8 cellular contexts compared by ENCODE assay signal in the genomic region with DNA sequence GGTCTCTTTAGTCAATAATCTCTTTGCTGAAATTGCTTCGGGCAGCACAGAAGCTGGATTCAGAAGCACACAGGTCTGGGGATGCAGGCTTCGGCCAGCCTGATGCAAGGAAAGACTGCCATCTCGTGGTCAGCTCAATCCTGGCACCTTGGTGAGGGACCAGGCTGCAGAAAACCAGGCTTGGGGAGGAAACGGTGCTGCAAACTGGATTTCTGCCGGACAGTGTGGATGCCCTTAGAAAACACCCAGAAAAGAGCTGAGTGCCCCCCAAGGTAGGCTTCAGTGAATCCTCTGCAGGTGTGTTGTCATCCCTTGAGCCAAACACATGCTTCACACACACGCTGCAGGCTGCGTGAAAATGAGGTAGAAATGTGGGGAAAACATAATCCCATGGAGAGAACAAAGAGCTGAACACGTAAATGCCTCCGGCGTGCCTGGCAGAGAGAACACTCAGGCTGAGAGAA.
DNase-seq lines count a peak whose midpoint lies in the region; ATAC-seq and TF ChIP-seq lines count a peak whose summit lies in the region.

No MANE protein-coding gene starts in this region.

- peak overlapping the region; percentile 6; the same call in 1 of the 2 replicates for H3K27ac ChIP-seq in Karpas-422 (ENCODE audit: low read length)
- peak overlapping the region; percentile 80 for H3K27ac ChIP-seq in SK-N-MC
- no peak overlapping the region for H3K27ac ChIP-seq in ascending aorta

- intact Hi-C loops in ascending aorta (cut with DNase I) = no loop called here

- peak overlapping the region; percentile 71; the same call in 1 of the 2 replicates for H2AFZ ChIP-seq in Karpas-422 (ENCODE audit: low read length)

- H3K79me2 ChIP-seq in Karpas-422 (ENCODE audit: low read length) = no peaks in the 10 kb centered on the region

- ATAC-seq in GM19035 (IDR thresholded peaks at IDR 0.05; ENCODE audit: unreplicated experiment) (peak; percentile 69), HG02870 (IDR thresholded peaks at IDR 0.05; ENCODE audit: unreplicated experiment) (no peak)

- no peaks in the 10 kb centered on the region for H3K9me2 ChIP-seq in Karpas-422 (replicated peaks; ENCODE audit: insufficient read depth, low read length)

- H3K4me3 ChIP-seq in Karpas-422 (ENCODE audit: low read length) = no peak overlapping the region
- H3K4me3 ChIP-seq in SK-N-MC = peak overlapping the region; percentile 40
- H3K4me3 ChIP-seq in ascending aorta = no peak overlapping the region

- H3K9me3 ChIP-seq in Karpas-422 (ENCODE audit: low read length) (no peaks in the 10 kb centered on the region), SK-N-MC (ENCODE audit: low read depth, low read length) (no peaks in the 10 kb centered on the region), ascending aorta (no peaks in the 10 kb centered on the region)

- DNase-seq in CD1c-positive myeloid dendritic cell (ENCODE audit: extremely low spot score) = peak; percentile 18
- peak; percentile 93 for DNase-seq in Karpas-422
- peak; percentile 64 for DNase-seq in SK-N-MC (ENCODE audit: low read depth, low spot score)
- DNase-seq in ascending aorta (ENCODE audit: low spot score in 2 of 2) = no peak
- DNase-seq in iPS DF 4.7 (ENCODE audit: extremely low read depth, low spot score) = peak; percentile 33
- peak; percentile 4 to 39 for DNase-seq in stimulated activated CD4-positive, alpha-beta T cell treated with anti-CD3 and anti-CD28 coated beads, Interleukin-15, amount 100 ng/mL, for 48 hours (ENCODE audit: low read depth in 2 of 2)

- H3K27me3 ChIP-seq in Karpas-422 (ENCODE audit: low read length) (no peaks in the 10 kb centered on the region), ascending aorta (no peaks in the 10 kb centered on the region)

- H3K9ac ChIP-seq in Karpas-422 (ENCODE audit: low read length) = peak overlapping the region; percentile 44
- H3K9ac ChIP-seq in SK-N-MC (ENCODE audit: insufficient read length) = peak overlapping the region; percentile 43

- H3K4me1 ChIP-seq in Karpas-422 (ENCODE audit: low read length) = peaks cover 53% of the 10 kb centered on the region
- no peaks in the 10 kb centered on the region for H3K4me1 ChIP-seq in ascending aorta

- H4K20me1 ChIP-seq in Karpas-422 (ENCODE audit: insufficient read depth, low read depth, low read length) = no peaks in the 10 kb centered on the region

- H3K36me3 ChIP-seq in Karpas-422 (ENCODE audit: insufficient read depth, low read length) = no peaks in the 10 kb centered on the region
- no peaks in the 10 kb centered on the region for H3K36me3 ChIP-seq in SK-N-MC (ENCODE audit: insufficient read depth, low read length)
- H3K36me3 ChIP-seq in ascending aorta = no peaks in the 10 kb centered on the region

- peak in 2 of 3 experiments; percentile 32 to 42 for TF ChIP-seq CTCF in ascending aorta (IDR thresholded peaks at IDR 0.05)

- H3K4me2 ChIP-seq in Karpas-422 (ENCODE audit: low read depth, low read length, poor library complexity, severe bottlenecking) = peak overlapping the region; percentile 46

Comparison
In these comparisons a context has a peak if more than half of its experiments do, and no peak if none do; other contexts are left out.
1. DNase-seq: peak in CD1c-positive myeloid dendritic cell (single experiment), Karpas-422 (single experiment), SK-N-MC (single experiment), iPS DF 4.7 (single experiment) and stimulated activated CD4-positive, alpha-beta T cell treated with anti-CD3 and anti-CD28 coated beads, Interleukin-15, amount 100 ng/mL, for 48 hours (2 of 2); none in ascending aorta (0 of 2).
2. H3K27ac ChIP-seq: peak in Karpas-422 (single experiment) and SK-N-MC (single experiment); none in ascending aorta (0 of 2).